ENCODE assay signal across 17 cellular contexts in the genomic region with DNA sequence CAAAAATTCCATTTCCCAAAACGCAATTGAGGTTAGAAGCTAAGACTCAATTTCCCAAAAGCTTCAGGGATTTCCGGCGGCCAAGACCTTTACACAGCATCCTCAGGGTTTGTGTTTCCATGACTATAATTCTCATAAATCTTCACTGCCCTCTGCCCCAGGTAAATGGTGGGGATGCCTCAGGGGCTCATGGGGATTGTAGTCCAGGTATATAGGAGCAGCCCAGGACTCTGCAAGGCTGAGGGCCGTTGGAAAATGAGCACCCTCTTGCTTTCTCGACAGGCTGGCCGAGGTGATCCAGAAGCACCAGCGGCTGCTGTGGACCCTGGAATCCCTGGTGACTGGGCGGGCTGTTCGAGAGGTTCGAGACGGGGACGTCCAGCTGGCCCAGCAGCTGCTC. TPM values are rescaled to one million over a fixed set of nuclear protein-coding genes. Genes with fewer than 3 reads are reported as not detected.
"Had no signal": no experiment of that assay in that cellular context is flagged by ENCODE, and none has a peak within 500 bp of the region (broad histone marks: within the 10 kb centered on the region; RNA-seq: fewer than 3 reads in every experiment).

No MANE protein-coding gene starts in this region.

- H3K27ac Mint-ChIP-seq: activated CD4-positive, alpha-beta memory T cell treated with anti-CD3 and anti-CD28 coated beads for 36 hours; activated naive CD8-positive, alpha-beta T cell; brain; nephron; T-cell had no signal

- H3K27me3 ChIP-seq: foreskin keratinocyte, transverse colon had no signal

- ATAC-seq: foreskin keratinocyte; psoas muscle; sciatic nerve; stimulated activated naive CD8-positive, alpha-beta T cell treated with anti-CD3 and anti-CD28 coated beads, Interleukin-15, Interleukin-2, amounts not matched to agents 100 U/mL and 50 U/mL, for 24 hours had no signal

- H3K4me3 Mint-ChIP-seq: activated CD4-positive, alpha-beta memory T cell treated with anti-CD3 and anti-CD28 coated beads for 36 hours; activated naive CD8-positive, alpha-beta T cell; brain; central memory CD8-positive, alpha-beta T cell; nephron; T-cell had no signal

- H3K36me3 Mint-ChIP-seq: activated naive CD8-positive, alpha-beta T cell had no signal

- H3K9me3 Mint-ChIP-seq: activated CD4-positive, alpha-beta memory T cell treated with anti-CD3 and anti-CD28 coated beads for 36 hours; brain; central memory CD8-positive, alpha-beta T cell; nephron; T-cell had no signal

- H3K27me3 Mint-ChIP-seq: activated CD4-positive, alpha-beta memory T cell treated with anti-CD3 and anti-CD28 coated beads for 36 hours; activated naive CD8-positive, alpha-beta T cell; brain; central memory CD8-positive, alpha-beta T cell; T-cell had no signal

- H3K27ac ChIP-seq: foreskin keratinocyte, psoas muscle had no signal

- DNase-seq: activated CD4-positive, alpha-beta memory T cell treated with anti-CD3 and anti-CD28 coated beads for 36 hours; activated CD4-positive, alpha-beta T cell treated with anti-CD3 and anti-CD28 coated beads for 1 hour; activated gamma-delta T cell; activated T-cell treated with anti-CD3 and anti-CD28 coated beads, Interleukin-2, amount 50 U/mL, for 48 hours; cortex of kidney; effector memory CD4-positive, alpha-beta T cell; foreskin keratinocyte; glutamatergic neuron; stimulated activated naive CD8-positive, alpha-beta T cell treated with anti-CD3 and anti-CD28 coated beads, Interleukin-15, Interleukin-2, amounts not matched to agents 100 U/mL and 50 U/mL, for 24 hours; T-cell; transverse colon had no signal

- H3K9me3 ChIP-seq: psoas muscle, transverse colon had no signal

- H3K4me1 ChIP-seq: foreskin keratinocyte had no signal

- H3K4me3 ChIP-seq: psoas muscle, transverse colon had no signal

RNA-seq across cellular contexts. Expression of a gene that starts 18.1 kb away (rescaled TPM):
- total RNA-seq: foreskin keratinocyte had no signal
